21 cellular contexts compared by ENCODE assay signal in the genomic region with DNA sequence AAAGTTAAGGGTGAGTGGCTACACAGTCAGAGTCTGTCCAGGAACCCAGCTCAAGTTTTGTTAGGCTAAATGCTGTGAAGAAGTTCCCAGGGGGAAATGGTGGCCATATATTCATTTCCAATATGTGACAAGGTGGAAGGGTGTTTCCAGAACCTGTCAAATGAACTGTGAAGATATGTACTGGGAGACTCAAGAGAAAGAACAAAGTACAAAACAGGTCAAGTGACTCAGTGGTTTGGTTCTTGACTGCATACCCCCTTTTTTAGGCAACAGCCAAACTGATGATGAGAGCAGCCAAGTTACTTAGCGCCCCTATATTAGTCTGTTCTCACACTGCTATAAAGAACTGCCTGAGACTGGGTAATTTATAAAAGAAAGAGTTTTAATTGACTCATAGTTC. TPM values are rescaled to one million over a fixed set of nuclear protein-coding genes. Genes with fewer than 3 reads are reported as not detected.
DNase-seq lines count a peak whose midpoint lies in the region; ATAC-seq and TF ChIP-seq lines count a peak whose summit lies in the region.
"Had no signal": no experiment of that assay in that cellular context is flagged by ENCODE, and none has a peak within 500 bp of the region (broad histone marks: within the 10 kb centered on the region; RNA-seq: fewer than 3 reads in every experiment).

No MANE protein-coding gene starts in this region.

- no peak overlapping the region for H3K27ac ChIP-seq in Karpas-422 (ENCODE audit: low read length)
- peak overlapping the region; percentile 76 to 82 for H3K27ac ChIP-seq in esophagus (ENCODE audit: low read depth in 2 of 2, low read length in 1 of 2)
- H3K27ac ChIP-seq in brain microvascular endothelial cell: no peak overlapping the region
- H3K27ac ChIP-seq: 22Rv1, BLaER1, C4-2B had no signal

- H3K4me1 ChIP-seq in Karpas-422 (ENCODE audit: low read length): no peaks in the 10 kb centered on the region
- H3K4me1 ChIP-seq in esophagus (ENCODE audit: control insufficient read depth in 2 of 2, insufficient read depth in 2 of 2, low read length in 1 of 2): no peaks in the 10 kb centered on the region
- H3K4me1 ChIP-seq: BLaER1, Caco-2 had no signal

- 74 to 86% methylated on average over 1 of the region's 1 CpG for WGBS in esophagus, 2 donors

- H3K27me3 Mint-ChIP-seq in type B pancreatic cell: peaks cover 13% of the 10 kb centered on the region

- H3K9me3 Mint-ChIP-seq in type B pancreatic cell: no peaks in the 10 kb centered on the region
- H3K9me3 Mint-ChIP-seq: CD8-positive, alpha-beta T cell had no signal

- no peak for TF ChIP-seq CTCF in type B pancreatic cell (conservative IDR thresholded peaks at IDR 0.05)
- TF ChIP-seq CTCF in brain microvascular endothelial cell (IDR thresholded peaks at IDR 0.05; ENCODE audit: low read depth, low read length, missing control alignments): no peak

- no peak overlapping the region for H3K9ac ChIP-seq in Karpas-422 (ENCODE audit: low read length)
- H3K9ac ChIP-seq: BLaER1 had no signal

- H3K36me3 ChIP-seq in Karpas-422 (ENCODE audit: insufficient read depth, low read length) (no peaks in the 10 kb centered on the region), esophagus (ENCODE audit: control insufficient read depth in 2 of 2, insufficient read depth in 2 of 2, low read length in 1 of 2) (no peaks in the 10 kb centered on the region), brain microvascular endothelial cell (replicated peaks) (no peaks in the 10 kb centered on the region)
- H3K36me3 ChIP-seq: BLaER1 had no signal

- no peaks in the 10 kb centered on the region for H3K9me2 ChIP-seq in Karpas-422 (replicated peaks; ENCODE audit: insufficient read depth, low read length)

- no peaks in the 10 kb centered on the region for H3K36me3 Mint-ChIP-seq in type B pancreatic cell
- H3K36me3 Mint-ChIP-seq: CD4-positive, CD25-positive, alpha-beta regulatory T cell; CD8-positive, alpha-beta T cell had no signal

- H3K4me1 Mint-ChIP-seq in type B pancreatic cell (ENCODE audit: unreplicated experiment): no peaks in the 10 kb centered on the region
- H3K4me1 Mint-ChIP-seq: B cell; CD4-positive, CD25-positive, alpha-beta regulatory T cell; GM23338 had no signal

- peak overlapping the region; percentile 25 for H3K27ac Mint-ChIP-seq in type B pancreatic cell
- H3K27ac Mint-ChIP-seq: B cell; CD4-positive, CD25-positive, alpha-beta regulatory T cell; CD8-positive, alpha-beta T cell; GM23338; H9 had no signal

- H2AFZ ChIP-seq in Karpas-422 (ENCODE audit: low read length): no peak overlapping the region

- H3K9me3 ChIP-seq in Karpas-422 (ENCODE audit: low read length) (no peaks in the 10 kb centered on the region), esophagus (ENCODE audit: control insufficient read depth in 2 of 2, insufficient read depth in 1 of 2, low read depth in 1 of 2, low read length in 1 of 2) (no peaks in the 10 kb centered on the region)
- H3K9me3 ChIP-seq: BLaER1, Caco-2 had no signal

- in situ Hi-C loops in brain microvascular endothelial cell (cut with HindIII; ENCODE audit: low pct_ligation_motif_present, low sequenced_read_pairs): no loop called here

- H3K4me3 ChIP-seq in Karpas-422 (ENCODE audit: low read length) (no peak overlapping the region), esophagus (ENCODE audit: low read depth in 1 of 2, low read length in 2 of 2) (no peak overlapping the region), brain microvascular endothelial cell (ENCODE audit: low read depth, low read length) (no peak overlapping the region)
- H3K4me3 ChIP-seq: BLaER1, GM12878, GM23338 had no signal

- no peak overlapping the region for H3K4me3 Mint-ChIP-seq in type B pancreatic cell
- H3K4me3 Mint-ChIP-seq: B cell; CD4-positive, CD25-positive, alpha-beta regulatory T cell; CD8-positive, alpha-beta T cell; GM23338; H9 had no signal

- no peaks in the 10 kb centered on the region for H4K20me1 ChIP-seq in Karpas-422 (ENCODE audit: insufficient read depth, low read depth, low read length)
- H4K20me1 ChIP-seq: BLaER1 had no signal

- no peak overlapping the region for H3K4me2 ChIP-seq in Karpas-422 (ENCODE audit: low read depth, low read length, poor library complexity, severe bottlenecking)
- H3K4me2 ChIP-seq: BLaER1, GM23338 had no signal

- H3K27me3 ChIP-seq in Karpas-422 (ENCODE audit: low read length) (no peaks in the 10 kb centered on the region), esophagus (ENCODE audit: control insufficient read depth in 1 of 2, insufficient read depth in 2 of 2, low read length in 2 of 2) (no peaks in the 10 kb centered on the region), brain microvascular endothelial cell (replicated peaks) (no peaks in the 10 kb centered on the region)
- H3K27me3 ChIP-seq: BLaER1 had no signal

- H3K79me2 ChIP-seq in Karpas-422 (ENCODE audit: low read length): no peaks in the 10 kb centered on the region

- DNase-seq in Karpas-422: peak; percentile 28
- DNase-seq in kidney tubule cell (ENCODE audit: low spot score): peak; percentile 30
- no peak for DNase-seq in type B pancreatic cell (ENCODE audit: extremely low spot score, unreplicated experiment)
- DNase-seq in NCI-H2081 treated with DMSO at 0.1 percent for 48 hours (lab: John Stamatoyannopoulos, UW): no peak
- DNase-seq in brain microvascular endothelial cell: no peak
- DNase-seq: Caco-2; CD4-positive, CD25-positive, alpha-beta regulatory T cell; CD8-positive, alpha-beta T cell; DMS153; DND-41; GDM1; H9 had no signal

- no peak for ATAC-seq in HG03442 (IDR thresholded peaks at IDR 0.05; ENCODE audit: unreplicated experiment)
- ATAC-seq: CD8-positive, alpha-beta T cell; GM12878; GM23338; HCT116 had no signal

RNA-seq across cellular contexts. Expression of a gene that starts 18.6 kb away (rescaled TPM):
- 20.8 and 33.4 TPM in 2 replicates for total RNA-seq in Karpas-422 (2014; rRNA removed; shearing (Covaris generic); ENCODE audit: low replicate concordance)
- 10 to 100 TPM; 11.9 to 13.2 TPM for polyA plus RNA-seq in esophagus
- 26.1 and 27.9 TPM in 2 replicates for total RNA-seq in type B pancreatic cell (ENCODE audit: low replicate concordance)

Comparison
In these comparisons a context has a peak if more than half of its experiments do, and no peak if none do; other contexts are left out.
1. DNase-seq: peak in Karpas-422 (single experiment) and kidney tubule cell (single experiment); none in type B pancreatic cell (single experiment), NCI-H2081 treated with DMSO at 0.1 percent for 48 hours (single experiment) and brain microvascular endothelial cell (single experiment).
2. H3K27ac ChIP-seq: peak in esophagus (2 of 2); none in Karpas-422 (single experiment) and brain microvascular endothelial cell (single experiment).